1 cellular context compared by ENCODE assay signal in genomic region chr19:16095071-16095571, GRCh38.
TF ChIP-seq lines count a peak whose summit lies in the region.

No MANE protein-coding gene starts in this region.

TF ChIP-seq in GM12878, 131 proteins besides CTCF, POLR2A, EP300 and RAD21:
- TF ChIP-seq BHLHE40 (IDR thresholded peaks at IDR 0.05; ENCODE audit: borderline replicate concordance in 1 of 2, low read depth in 2 of 2, low read length in 1 of 2): 0 out of 4 replicates have a peak, but pooled peaks of 1 of the 2 experiments have one; percentile 12
- TF ChIP-seq ZZZ3 (IDR thresholded peaks at IDR 0.05; ENCODE audit: control insufficient read depth, insufficient read length, low read depth): no peak
- peak; percentile 84 for TF ChIP-seq POLR2AphosphoS5 (IDR thresholded peaks at IDR 0.05; ENCODE audit: low read length)
- no peak for TF ChIP-seq NR2C2 (IDR thresholded peaks at IDR 0.05; ENCODE audit: borderline replicate concordance, control insufficient read depth, insufficient read length, low read depth)
- TF ChIP-seq POU2F2 (IDR thresholded peaks at IDR 0.05; ENCODE audit: borderline replicate concordance, low read depth, low read length): 0 out of 3 replicates have a peak, but pooled peaks have one; percentile 12
- TF ChIP-seq POLR2AphosphoS2 (IDR thresholded peaks at IDR 0.05; ENCODE audit: low read depth, low read length): 0 out of 2 replicates have a peak, but pooled peaks have one; percentile 26
- no peak for TF ChIP-seq STAT3 (IDR thresholded peaks at IDR 0.05; ENCODE audit: low read depth, low read length)
- TF ChIP-seq KLF5 (IDR thresholded peaks at IDR 0.05; ENCODE audit: partially characterized antibody): no peak
